8 cellular contexts compared by ENCODE assay signal in genomic region chr11:126304457-126305072, GRCh38. TPM values are rescaled to one million over a fixed set of nuclear protein-coding genes. Genes with fewer than 3 reads are reported as not detected.
DNase-seq lines count a peak whose midpoint lies in the region; ATAC-seq and TF ChIP-seq lines count a peak whose summit lies in the region.

No MANE protein-coding gene starts in this region.

- peaks cover 18% of the 10 kb centered on the region for H3K79me2 ChIP-seq in ACC112 (ENCODE audit: control insufficient read depth, insufficient read depth, low read length, unreplicated experiment)
- peaks cover 11% of the 10 kb centered on the region; the same call in 1 of the 2 replicates for H3K79me2 ChIP-seq in PC-9 (ENCODE audit: low read depth)

- peak overlapping the region; percentile 88 for H3K4me2 ChIP-seq in PC-9

- H3K9me3 ChIP-seq in PC-9 (ENCODE audit: insufficient read depth, low read depth), result no peaks in the 10 kb centered on the region

- BruUV-seq in PC-9 (replicated peaks; lab: Mats Ljungman, UMichigan), result TSS peak; percentile 27

- H3F3A ChIP-seq in PC-9 (ENCODE audit: insufficient read depth, low read depth), result no peaks in the 10 kb centered on the region

- intact Hi-C loops in PC-9 (cut with micrococcal nuclease; ENCODE audit: unreplicated experiment), result loop anchor here (1.0 to 10.0 kb wide), 3 partner anchors 93 to 768 kb away; partner anchors contain the start of genes FAM118B and RPUSD4

- peak overlapping the region; percentile 89 for H3K4me3 ChIP-seq in ACC112 (ENCODE audit: low read depth, low read length)
- H3K4me3 ChIP-seq in PC-9, result peak overlapping the region; percentile 88

- no peaks in the 10 kb centered on the region for H3K27me3 Mint-ChIP-seq in effector memory CD8-positive, alpha-beta T cell
- H3K27me3 Mint-ChIP-seq in natural killer cell treated with Interleukin-12 subunit alpha and Interleukin-12 subunit beta and Interleukin-15 and Interleukin-18, amount 100 ng/mL, for 72 hours, result no peaks in the 10 kb centered on the region

- TF ChIP-seq CTCF in GM20000 (IDR thresholded peaks at IDR 0.05; ENCODE audit: extremely low read depth, missing control alignments), result no peak
- no peak for TF ChIP-seq CTCF in PC-9 (conservative IDR thresholded peaks at IDR 0.05)

- no peaks in the 10 kb centered on the region for H4K20me1 ChIP-seq in PC-9 (ENCODE audit: insufficient read depth)

- DNase-seq in GM20000 (ENCODE audit: low spot score) (peak; percentile 58), PC-9 (no peak)
- no peak for DNase-seq in effector memory CD8-positive, alpha-beta T cell
- DNase-seq in natural killer cell treated with Interleukin-12 subunit alpha and Interleukin-12 subunit beta and Interleukin-15 and Interleukin-18, amount 100 ng/mL, for 72 hours (ENCODE audit: low spot score), result no peak
- no peak for DNase-seq in stimulated activated CD4-positive, alpha-beta T cell treated with anti-CD3 and anti-CD28 coated beads, Interleukin-4, amount 100 ng/mL, for 4 hours

- ATAC-seq in effector memory CD8-positive, alpha-beta T cell (replicated peaks), result peak; percentile 26
- ATAC-seq in natural killer cell treated with Interleukin-12 subunit alpha and Interleukin-12 subunit beta and Interleukin-15 and Interleukin-18, amount 100 ng/mL, for 72 hours, result no peak
- ATAC-seq in HG03460 (IDR thresholded peaks at IDR 0.05; ENCODE audit: unreplicated experiment) (no peak), GM21390 (IDR thresholded peaks at IDR 0.05; ENCODE audit: unreplicated experiment) (no peak)

- H3K9me2 ChIP-seq in PC-9 (ENCODE audit: insufficient read depth), result no peaks in the 10 kb centered on the region

- H3K27ac ChIP-seq in ACC112 (ENCODE audit: low read depth, low read length) (peak overlapping the region; percentile 81; the same call in 1 of the 2 replicates), PC-9 (no peak overlapping the region)

- CTCF ChIA-PET in PC-9 (lab: Charles Lee), result interaction anchor here (0.7 to 1.0 kb wide), 2 partner anchors 35 to 79 kb away, joined by 3 to 4 read pairs; no protein-coding TSS in a partner anchor

- no peaks in the 10 kb centered on the region for H3K27me3 ChIP-seq in ACC112 (ENCODE audit: insufficient read depth, low read length)
- no peaks in the 10 kb centered on the region for H3K27me3 ChIP-seq in PC-9 (ENCODE audit: insufficient read depth, low read depth)

- H3K9me3 Mint-ChIP-seq in effector memory CD8-positive, alpha-beta T cell, result no peaks in the 10 kb centered on the region
- no peaks in the 10 kb centered on the region for H3K9me3 Mint-ChIP-seq in natural killer cell treated with Interleukin-12 subunit alpha and Interleukin-12 subunit beta and Interleukin-15 and Interleukin-18, amount 100 ng/mL, for 72 hours

- H3K4me1 ChIP-seq in ACC112 (ENCODE audit: control insufficient read depth, insufficient read depth, low read length, unreplicated experiment) (no peaks in the 10 kb centered on the region), PC-9 (replicated peaks; ENCODE audit: insufficient read depth) (peaks cover 12% of the 10 kb centered on the region)

- H3K4me3 Mint-ChIP-seq in effector memory CD8-positive, alpha-beta T cell, result peak overlapping the region; percentile 96 to 97
- H3K4me3 Mint-ChIP-seq in natural killer cell treated with Interleukin-12 subunit alpha and Interleukin-12 subunit beta and Interleukin-15 and Interleukin-18, amount 100 ng/mL, for 72 hours, result peak overlapping the region; percentile 98

- H2AFZ ChIP-seq in ACC112 (ENCODE audit: low read length, unreplicated experiment) (peak overlapping the region; percentile 87), PC-9 (peak overlapping the region; percentile 96)

- peak overlapping the region; percentile 94 to 97 for H3K27ac Mint-ChIP-seq in effector memory CD8-positive, alpha-beta T cell
- H3K27ac Mint-ChIP-seq in natural killer cell treated with Interleukin-12 subunit alpha and Interleukin-12 subunit beta and Interleukin-15 and Interleukin-18, amount 100 ng/mL, for 72 hours, result peak overlapping the region; percentile 93 to 98

- H3K36me3 ChIP-seq in ACC112 (ENCODE audit: insufficient read depth, low read length) (0 out of 2 replicates have a peak, but pooled peaks cover 2% of the 10 kb centered on the region), PC-9 (ENCODE audit: low read depth) (no peaks in the 10 kb centered on the region)

- H3K36me3 Mint-ChIP-seq in effector memory CD8-positive, alpha-beta T cell (ENCODE audit: insufficient read depth), result peaks cover 26% of the 10 kb centered on the region
- peaks cover 6% of the 10 kb centered on the region for H3K36me3 Mint-ChIP-seq in natural killer cell treated with Interleukin-12 subunit alpha and Interleukin-12 subunit beta and Interleukin-15 and Interleukin-18, amount 100 ng/mL, for 72 hours

- H3K4me1 Mint-ChIP-seq in effector memory CD8-positive, alpha-beta T cell (ENCODE audit: low read depth in 2 of 2), result peaks cover 18 to 36% of the 10 kb centered on the region in 2 donors
- peaks cover 22 to 31% of the 10 kb centered on the region in 2 donors for H3K4me1 Mint-ChIP-seq in natural killer cell treated with Interleukin-12 subunit alpha and Interleukin-12 subunit beta and Interleukin-15 and Interleukin-18, amount 100 ng/mL, for 72 hours (ENCODE audit: low read depth in 2 of 2)

- POLR2A ChIA-PET in PC-9 (lab: Charles Lee; ENCODE audit: unreplicated experiment), result interaction anchor here (0.6 kb wide), 1 partner anchor 35 kb away, joined by 7 read pairs; no protein-coding TSS in a partner anchor

RNA-seq across cellular contexts. Expression of gene DCPS, which starts 0.7 kb away (rescaled TPM):
- 23.8 and 27.2 TPM in 2 replicates for total RNA-seq in PC-9 (2021)
- total RNA-seq in natural killer cell treated with Interleukin-12 subunit alpha and Interleukin-12 subunit beta and Interleukin-15 and Interleukin-18, amount 100 ng/mL, for 72 hours, result 10 to 100 TPM; 32.8 to 46.7 TPM

RNA-seq across cellular contexts. Expression of gene TIRAP, which starts 21.7 kb away (rescaled TPM):
- total RNA-seq in PC-9 (2021), result 9.6 and 12.7 TPM in 2 replicates
- 10 to 100 TPM; 19.8 to 19.9 TPM for total RNA-seq in natural killer cell treated with Interleukin-12 subunit alpha and Interleukin-12 subunit beta and Interleukin-15 and Interleukin-18, amount 100 ng/mL, for 72 hours

RNA-seq across cellular contexts. Expression of gene FOXRED1, which starts 35.6 kb away (rescaled TPM):
- 40.4 and 43.2 TPM in 2 replicates for total RNA-seq in PC-9 (2021)
- total RNA-seq in natural killer cell treated with Interleukin-12 subunit alpha and Interleukin-12 subunit beta and Interleukin-15 and Interleukin-18, amount 100 ng/mL, for 72 hours, result 10 to 100 TPM; 39.7 to 79.6 TPM

RNA-seq across cellular contexts. Expression of gene SRPRA, which starts 35.9 kb away (rescaled TPM):
- 53.3 and 57.1 TPM in 2 replicates for total RNA-seq in PC-9 (2021)
- 100 to 1,000 TPM; 197 to 213 TPM for total RNA-seq in natural killer cell treated with Interleukin-12 subunit alpha and Interleukin-12 subunit beta and Interleukin-15 and Interleukin-18, amount 100 ng/mL, for 72 hours

RNA-seq across cellular contexts. Expression of gene ST3GAL4, which starts 50.9 kb away (rescaled TPM):
- total RNA-seq in PC-9 (2021), result 44.1 and 46.2 TPM in 2 replicates
- total RNA-seq in natural killer cell treated with Interleukin-12 subunit alpha and Interleukin-12 subunit beta and Interleukin-15 and Interleukin-18, amount 100 ng/mL, for 72 hours, result 10 to 100 TPM; 60.4 to 60.9 TPM
